ENCODE assay signal across 1 cellular context in the genomic region with DNA sequence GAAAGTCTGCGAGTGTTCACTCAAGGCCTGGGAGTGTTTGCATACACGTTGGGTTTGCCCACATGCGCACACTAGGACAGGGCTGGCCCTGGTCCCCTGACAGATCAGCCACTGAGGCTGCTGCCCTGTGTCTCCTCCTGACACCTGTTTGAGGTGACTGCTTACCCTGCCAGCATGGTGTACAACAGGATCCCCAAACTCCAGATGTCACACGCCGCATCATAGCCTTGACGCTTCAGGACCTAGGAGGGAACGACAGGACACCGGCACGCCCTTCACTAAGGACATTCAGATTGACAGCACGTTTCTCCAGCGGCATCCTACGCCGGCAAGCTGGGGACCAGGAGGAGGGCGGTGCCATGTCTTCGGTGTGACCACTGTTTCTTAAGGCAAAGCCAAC.
TF ChIP-seq lines count a peak whose summit lies in the region.

No MANE protein-coding gene starts in this region.

TF ChIP-seq in WTC11, 78 proteins besides CTCF, POLR2A, EP300 and RAD21 (continued from another document):
- TF ChIP-seq, protein P1, sequence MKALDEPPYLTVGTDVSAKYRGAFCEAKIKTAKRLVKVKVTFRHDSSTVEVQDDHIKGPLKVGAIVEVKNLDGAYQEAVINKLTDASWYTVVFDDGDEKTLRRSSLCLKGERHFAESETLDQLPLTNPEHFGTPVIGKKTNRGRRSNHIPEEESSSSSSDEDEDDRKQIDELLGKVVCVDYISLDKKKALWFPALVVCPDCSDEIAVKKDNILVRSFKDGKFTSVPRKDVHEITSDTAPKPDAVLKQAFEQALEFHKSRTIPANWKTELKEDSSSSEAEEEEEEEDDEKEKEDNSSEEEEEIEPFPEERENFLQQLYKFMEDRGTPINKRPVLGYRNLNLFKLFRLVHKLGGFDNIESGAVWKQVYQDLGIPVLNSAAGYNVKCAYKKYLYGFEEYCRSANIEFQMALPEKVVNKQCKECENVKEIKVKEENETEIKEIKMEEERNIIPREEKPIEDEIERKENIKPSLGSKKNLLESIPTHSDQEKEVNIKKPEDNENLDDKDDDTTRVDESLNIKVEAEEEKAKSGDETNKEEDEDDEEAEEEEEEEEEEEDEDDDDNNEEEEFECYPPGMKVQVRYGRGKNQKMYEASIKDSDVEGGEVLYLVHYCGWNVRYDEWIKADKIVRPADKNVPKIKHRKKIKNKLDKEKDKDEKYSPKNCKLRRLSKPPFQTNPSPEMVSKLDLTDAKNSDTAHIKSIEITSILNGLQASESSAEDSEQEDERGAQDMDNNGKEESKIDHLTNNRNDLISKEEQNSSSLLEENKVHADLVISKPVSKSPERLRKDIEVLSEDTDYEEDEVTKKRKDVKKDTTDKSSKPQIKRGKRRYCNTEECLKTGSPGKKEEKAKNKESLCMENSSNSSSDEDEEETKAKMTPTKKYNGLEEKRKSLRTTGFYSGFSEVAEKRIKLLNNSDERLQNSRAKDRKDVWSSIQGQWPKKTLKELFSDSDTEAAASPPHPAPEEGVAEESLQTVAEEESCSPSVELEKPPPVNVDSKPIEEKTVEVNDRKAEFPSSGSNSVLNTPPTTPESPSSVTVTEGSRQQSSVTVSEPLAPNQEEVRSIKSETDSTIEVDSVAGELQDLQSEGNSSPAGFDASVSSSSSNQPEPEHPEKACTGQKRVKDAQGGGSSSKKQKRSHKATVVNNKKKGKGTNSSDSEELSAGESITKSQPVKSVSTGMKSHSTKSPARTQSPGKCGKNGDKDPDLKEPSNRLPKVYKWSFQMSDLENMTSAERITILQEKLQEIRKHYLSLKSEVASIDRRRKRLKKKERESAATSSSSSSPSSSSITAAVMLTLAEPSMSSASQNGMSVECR (CRISPR knock-in tag; IDR thresholded peaks at IDR 0.05; ENCODE audit: borderline replicate concordance): no peak
- TF ChIP-seq, protein P2, sequence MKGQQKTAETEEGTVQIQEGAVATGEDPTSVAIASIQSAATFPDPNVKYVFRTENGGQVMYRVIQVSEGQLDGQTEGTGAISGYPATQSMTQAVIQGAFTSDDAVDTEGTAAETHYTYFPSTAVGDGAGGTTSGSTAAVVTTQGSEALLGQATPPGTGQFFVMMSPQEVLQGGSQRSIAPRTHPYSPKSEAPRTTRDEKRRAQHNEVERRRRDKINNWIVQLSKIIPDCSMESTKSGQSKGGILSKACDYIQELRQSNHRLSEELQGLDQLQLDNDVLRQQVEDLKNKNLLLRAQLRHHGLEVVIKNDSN (CRISPR knock-in tag; IDR thresholded peaks at IDR 0.05): no peak
- TF ChIP-seq, protein P3, sequence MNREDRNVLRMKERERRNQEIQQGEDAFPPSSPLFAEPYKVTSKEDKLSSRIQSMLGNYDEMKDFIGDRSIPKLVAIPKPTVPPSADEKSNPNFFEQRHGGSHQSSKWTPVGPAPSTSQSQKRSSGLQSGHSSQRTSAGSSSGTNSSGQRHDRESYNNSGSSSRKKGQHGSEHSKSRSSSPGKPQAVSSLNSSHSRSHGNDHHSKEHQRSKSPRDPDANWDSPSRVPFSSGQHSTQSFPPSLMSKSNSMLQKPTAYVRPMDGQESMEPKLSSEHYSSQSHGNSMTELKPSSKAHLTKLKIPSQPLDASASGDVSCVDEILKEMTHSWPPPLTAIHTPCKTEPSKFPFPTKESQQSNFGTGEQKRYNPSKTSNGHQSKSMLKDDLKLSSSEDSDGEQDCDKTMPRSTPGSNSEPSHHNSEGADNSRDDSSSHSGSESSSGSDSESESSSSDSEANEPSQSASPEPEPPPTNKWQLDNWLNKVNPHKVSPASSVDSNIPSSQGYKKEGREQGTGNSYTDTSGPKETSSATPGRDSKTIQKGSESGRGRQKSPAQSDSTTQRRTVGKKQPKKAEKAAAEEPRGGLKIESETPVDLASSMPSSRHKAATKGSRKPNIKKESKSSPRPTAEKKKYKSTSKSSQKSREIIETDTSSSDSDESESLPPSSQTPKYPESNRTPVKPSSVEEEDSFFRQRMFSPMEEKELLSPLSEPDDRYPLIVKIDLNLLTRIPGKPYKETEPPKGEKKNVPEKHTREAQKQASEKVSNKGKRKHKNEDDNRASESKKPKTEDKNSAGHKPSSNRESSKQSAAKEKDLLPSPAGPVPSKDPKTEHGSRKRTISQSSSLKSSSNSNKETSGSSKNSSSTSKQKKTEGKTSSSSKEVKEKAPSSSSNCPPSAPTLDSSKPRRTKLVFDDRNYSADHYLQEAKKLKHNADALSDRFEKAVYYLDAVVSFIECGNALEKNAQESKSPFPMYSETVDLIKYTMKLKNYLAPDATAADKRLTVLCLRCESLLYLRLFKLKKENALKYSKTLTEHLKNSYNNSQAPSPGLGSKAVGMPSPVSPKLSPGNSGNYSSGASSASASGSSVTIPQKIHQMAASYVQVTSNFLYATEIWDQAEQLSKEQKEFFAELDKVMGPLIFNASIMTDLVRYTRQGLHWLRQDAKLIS (CRISPR knock-in tag; IDR thresholded peaks at IDR 0.05; ENCODE audit: borderline replicate concordance): no peak
TF ChIP-seq in WTC11: peak in this region for 0.
